ENCODE assay signal across 21 cellular contexts in the genomic region with DNA sequence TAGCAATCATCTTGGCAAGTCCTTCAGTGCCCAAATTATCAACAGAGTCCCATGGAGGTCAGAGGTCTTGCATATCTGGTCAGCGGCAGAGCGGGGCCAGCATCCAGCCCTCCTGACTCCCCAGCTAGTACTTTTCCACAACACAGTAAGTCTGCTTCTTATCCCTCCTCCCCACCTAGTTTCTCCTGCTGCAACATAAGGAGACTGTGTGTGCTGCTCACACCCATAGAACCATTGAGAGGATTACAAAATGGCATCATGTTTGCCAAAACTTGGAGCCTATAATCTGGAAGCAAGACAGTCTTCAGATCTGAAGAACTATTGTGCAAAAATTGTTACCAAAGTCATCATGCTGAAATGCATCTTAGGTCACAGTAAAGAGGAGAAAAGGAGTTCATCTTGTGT.
DNase-seq lines count a peak whose midpoint lies in the region; ATAC-seq and TF ChIP-seq lines count a peak whose summit lies in the region.
"Had no signal": no experiment of that assay in that cellular context is flagged by ENCODE, and none has a peak within 500 bp of the region (broad histone marks: within the 10 kb centered on the region; RNA-seq: fewer than 3 reads in every experiment).

No MANE protein-coding gene starts in this region.

- H3K27ac Mint-ChIP-seq in stimulated activated naive CD8-positive, alpha-beta T cell treated with anti-CD3 and anti-CD28 coated beads, Interleukin-15, amount 100 ng/mL, for 72 hours, result no peak overlapping the region
- H3K27ac Mint-ChIP-seq: CD4-positive, alpha-beta memory T cell; dendritic cell treated with granulocyte-macrophage colony-stimulating factor and Interleukin-4, amounts not matched to agents 40 ng/mL and 50 ng/mL, for 4 days had no signal

- peak overlapping the region in 3 of 4 donors; percentile 29 to 65 (median 46) for H3K27ac ChIP-seq in sigmoid colon
- H3K27ac ChIP-seq: brain microvascular endothelial cell, WERI-Rb-1 had no signal

- DNase-seq in EH (ENCODE audit: low read depth) (peak; percentile 63), amniotic epithelial cell (ENCODE audit: low read depth) (peak; percentile 10), fibroblast of the aortic adventitia (ENCODE audit: low read depth) (peak; percentile 53), sigmoid colon (peak; percentile 69), iPS-NIHi11 (ENCODE audit: low spot score) (no peak)
- no peak for DNase-seq in stimulated activated naive CD8-positive, alpha-beta T cell treated with anti-CD3 and anti-CD28 coated beads, Interleukin-15, amount 100 ng/mL, for 72 hours
- DNase-seq: activated CD8-positive, alpha-beta memory T cell treated with anti-CD3 and anti-CD28 coated beads, Interleukin-2, amount 50 U/mL, for 48 hours; CD4-positive, alpha-beta memory T cell; DMS53; Kasumi-1; NCI-H1092; NCI-H2081; NK-92 treated with Interleukin-12 subunit alpha and Interleukin-12 subunit beta, amount 100 ng/mL, for 24 hours; spleen; substantia nigra; WERI-Rb-1 had no signal

- H3K27me3 ChIP-seq in sigmoid colon, result no peaks in the 10 kb centered on the region
- H3K27me3 ChIP-seq: brain microvascular endothelial cell, spleen had no signal

- no peak overlapping the region for H3K4me3 Mint-ChIP-seq in stimulated activated naive CD8-positive, alpha-beta T cell treated with anti-CD3 and anti-CD28 coated beads, Interleukin-15, amount 100 ng/mL, for 72 hours
- H3K4me3 Mint-ChIP-seq: CD4-positive, alpha-beta memory T cell; dendritic cell treated with granulocyte-macrophage colony-stimulating factor and Interleukin-4, amounts not matched to agents 40 ng/mL and 50 ng/mL, for 4 days had no signal

- TF ChIP-seq POLR2A in sigmoid colon (IDR thresholded peaks at IDR 0.05), result no peak

- no peak for ATAC-seq in stimulated activated naive CD8-positive, alpha-beta T cell treated with anti-CD3 and anti-CD28 coated beads, Interleukin-15, amount 100 ng/mL, for 72 hours
- ATAC-seq in HG02610 (IDR thresholded peaks at IDR 0.05; ENCODE audit: unreplicated experiment) (no peak), HG03457 (IDR thresholded peaks at IDR 0.05; ENCODE audit: unreplicated experiment) (no peak)
- ATAC-seq: GM12878 had no signal

- TF ChIP-seq CTCF in fibroblast of the aortic adventitia (IDR thresholded peaks at IDR 0.05; ENCODE audit: insufficient read depth, low read length), result no peak
- TF ChIP-seq CTCF in sigmoid colon (IDR thresholded peaks at IDR 0.05), result no peak

- TF ChIP-seq EP300 in sigmoid colon (IDR thresholded peaks at IDR 0.05), result no peak

- no peaks in the 10 kb centered on the region for H3K9me3 Mint-ChIP-seq in stimulated activated naive CD8-positive, alpha-beta T cell treated with anti-CD3 and anti-CD28 coated beads, Interleukin-15, amount 100 ng/mL, for 72 hours
- H3K9me3 Mint-ChIP-seq: CD4-positive, alpha-beta memory T cell; dendritic cell treated with granulocyte-macrophage colony-stimulating factor and Interleukin-4, amounts not matched to agents 40 ng/mL and 50 ng/mL, for 4 days had no signal

- WGBS in sigmoid colon, 2 donors, result 82 to 91% methylated on average over 2 of the region's 2 CpGs

- H3K4me3 ChIP-seq in fibroblast of the aortic adventitia (ENCODE audit: low read depth, low read length), result no peak overlapping the region
- H3K4me3 ChIP-seq in sigmoid colon, result no peak overlapping the region
- H3K4me3 ChIP-seq: GM12878, spleen had no signal

- H3K36me3 ChIP-seq in sigmoid colon, result no peaks in the 10 kb centered on the region
- H3K36me3 ChIP-seq: brain microvascular endothelial cell, spleen, WERI-Rb-1 had no signal

- H3K9me3 ChIP-seq in sigmoid colon, result no peaks in the 10 kb centered on the region
- H3K9me3 ChIP-seq: spleen had no signal

- intact Hi-C loops in sigmoid colon (cut with DNase I), result no loop called here

- no peaks in the 10 kb centered on the region for H3K4me1 Mint-ChIP-seq in stimulated activated naive CD8-positive, alpha-beta T cell treated with anti-CD3 and anti-CD28 coated beads, Interleukin-15, amount 100 ng/mL, for 72 hours
- H3K4me1 Mint-ChIP-seq: CD4-positive, alpha-beta memory T cell had no signal

- peaks cover 0 to 35% (median 25%) of the 10 kb centered on the region in 4 donors for H3K4me1 ChIP-seq in sigmoid colon
- H3K4me1 ChIP-seq: spleen had no signal

- peaks cover 27% of the 10 kb centered on the region for H3K27me3 Mint-ChIP-seq in stimulated activated naive CD8-positive, alpha-beta T cell treated with anti-CD3 and anti-CD28 coated beads, Interleukin-15, amount 100 ng/mL, for 72 hours
- H3K27me3 Mint-ChIP-seq: dendritic cell treated with granulocyte-macrophage colony-stimulating factor and Interleukin-4, amounts not matched to agents 40 ng/mL and 50 ng/mL, for 4 days had no signal

Comparison
In these comparisons a context has a peak if more than half of its experiments do, and no peak if none do; other contexts are left out.
1. DNase-seq: peak in EH (single experiment), amniotic epithelial cell (single experiment), fibroblast of the aortic adventitia (single experiment) and sigmoid colon (single experiment); none in iPS-NIHi11 (single experiment) and stimulated activated naive CD8-positive, alpha-beta T cell treated with anti-CD3 and anti-CD28 coated beads, Interleukin-15, amount 100 ng/mL, for 72 hours (0 of 2).